2 cellular contexts compared by ENCODE assay signal in genomic region chr14:68692216-68692615, GRCh38.
TF ChIP-seq lines count a peak whose summit lies in the region.

No MANE protein-coding gene starts in this region.

TF ChIP-seq in A549, 52 proteins besides CTCF, POLR2A, EP300 and RAD21 (continued from another document):
- TF ChIP-seq PBX3 (IDR thresholded peaks at IDR 0.05) (no peak), PHF8 (IDR thresholded peaks at IDR 0.05; ENCODE audit: borderline replicate concordance, low read depth) (no peak), MAFK (IDR thresholded peaks at IDR 0.05; ENCODE audit: partially characterized antibody) (no peak), ATOH8 (CRISPR knock-in tag; IDR thresholded peaks at IDR 0.05; ENCODE audit: low read depth) (no peak), JUN (IDR thresholded peaks at IDR 0.05) (no peak)

TF ChIP-seq in IMR-90, 13 proteins besides CTCF, POLR2A, EP300 and RAD21 (continued from another document):
- no peak for TF ChIP-seq USF2 (IDR thresholded peaks at IDR 0.05; ENCODE audit: low read depth, low read length)
- no peak for TF ChIP-seq RFX5 (IDR thresholded peaks at IDR 0.05; ENCODE audit: low read depth, low read length)
- no peak for TF ChIP-seq ELK1 (IDR thresholded peaks at IDR 0.05; ENCODE audit: borderline replicate concordance, low read depth, low read length)
